In the genomic region with DNA sequence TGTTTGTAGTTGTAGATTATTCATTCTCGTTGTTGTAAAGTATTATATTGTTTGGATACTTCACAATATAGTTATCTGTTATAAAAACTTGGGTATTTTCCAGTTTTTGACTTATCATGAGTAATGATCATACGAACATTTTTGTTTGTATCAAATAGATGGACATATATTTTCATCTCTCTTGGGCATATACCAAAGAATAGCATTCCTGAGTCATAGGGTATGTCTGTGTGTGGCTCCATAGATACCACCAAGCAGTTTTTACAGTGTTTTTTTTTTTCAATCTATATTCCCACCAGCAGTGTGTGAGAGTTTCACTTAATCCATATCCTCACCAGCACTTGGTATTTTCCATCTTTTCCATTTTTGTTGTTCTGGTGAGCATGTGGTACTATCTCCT, we compare ENCODE assay signal across 27 cellular contexts.
"Had no signal": no experiment of that assay in that cellular context is flagged by ENCODE, and none has a peak within 500 bp of the region (broad histone marks: within the 10 kb centered on the region; RNA-seq: fewer than 3 reads in every experiment).

No MANE protein-coding gene starts in this region.

- DNase-seq: dorsolateral prefrontal cortex; effector CD4-positive, alpha-beta T cell; glutamatergic neuron; heart right ventricle; hypothalamus; immature natural killer cell; islet precursor cell; mesenchymal stem cell; mucosa of descending colon; naive B cell; right lobe of liver; stimulated activated CD4-positive, alpha-beta T cell treated with anti-CD3 and anti-CD28 coated beads, Interleukin-2, amount 100 ng/mL, for 24 hours; stimulated activated CD4-positive, alpha-beta T cell treated with anti-CD3 and anti-CD28 coated beads, Interleukin-4, amount 100 ng/mL, for 24 hours; stimulated activated naive CD4-positive, alpha-beta T cell treated with Interleukin-2 at 50 U/mL for 16 hours; stomach; thyroid gland; trophoblast cell had no signal

- H3K9ac ChIP-seq: parathyroid adenoma had no signal

- H3K9me3 Mint-ChIP-seq: immature natural killer cell; naive B cell; natural killer cell treated with Interleukin-12 subunit alpha and Interleukin-12 subunit beta and Interleukin-15 and Interleukin-18, amount 100 ng/mL, for 72 hours; stimulated activated effector memory CD8-positive, alpha-beta T cell treated with anti-CD3 and anti-CD28 coated beads, Interleukin-12 subunit alpha, Interleukin-12 subunit beta, amount 100 ng/mL, for 72 hours had no signal

- H3K36me3 Mint-ChIP-seq: naive B cell; natural killer cell treated with Interleukin-12 subunit alpha and Interleukin-12 subunit beta and Interleukin-15 and Interleukin-18, amount 100 ng/mL, for 72 hours; stimulated activated effector memory CD8-positive, alpha-beta T cell treated with anti-CD3 and anti-CD28 coated beads, Interleukin-12 subunit alpha, Interleukin-12 subunit beta, amount 100 ng/mL, for 72 hours had no signal

- H3K27me3 Mint-ChIP-seq: naive B cell, progenitor cell of endocrine pancreas had no signal

- H3K27me3 ChIP-seq: gastroesophageal sphincter, neutrophil, right lobe of liver, stomach, thyroid gland had no signal

- H3K27ac Mint-ChIP-seq: immature natural killer cell; mesothelial cell of epicardium; naive B cell; natural killer cell treated with Interleukin-12 subunit alpha and Interleukin-12 subunit beta and Interleukin-15 and Interleukin-18, amount 100 ng/mL, for 72 hours; progenitor cell of endocrine pancreas; stimulated activated effector memory CD8-positive, alpha-beta T cell treated with anti-CD3 and anti-CD28 coated beads, Interleukin-12 subunit alpha, Interleukin-12 subunit beta, amount 100 ng/mL, for 72 hours had no signal

- ATAC-seq: gastroesophageal sphincter; heart right ventricle; left lobe of liver; mucosa of descending colon; natural killer cell treated with Interleukin-12 subunit alpha and Interleukin-12 subunit beta and Interleukin-15 and Interleukin-18, amount 100 ng/mL, for 72 hours; right lobe of liver; stimulated activated effector memory CD8-positive, alpha-beta T cell treated with anti-CD3 and anti-CD28 coated beads, Interleukin-12 subunit alpha, Interleukin-12 subunit beta, amount 100 ng/mL, for 72 hours had no signal

- H3K9me3 ChIP-seq: gastroesophageal sphincter, heart right ventricle, mucosa of descending colon, neutrophil, right lobe of liver, stomach, thyroid gland had no signal

- H2AFZ ChIP-seq: parathyroid adenoma had no signal

- H3K4me1 ChIP-seq: gastroesophageal sphincter, heart right ventricle, parathyroid adenoma, right lobe of liver, stomach had no signal

- H3K36me3 ChIP-seq: neutrophil, right lobe of liver, thyroid gland had no signal

- H3K4me3 Mint-ChIP-seq: immature natural killer cell; mesothelial cell of epicardium; naive B cell; natural killer cell treated with Interleukin-12 subunit alpha and Interleukin-12 subunit beta and Interleukin-15 and Interleukin-18, amount 100 ng/mL, for 72 hours; neural crest cell; stimulated activated effector memory CD8-positive, alpha-beta T cell treated with anti-CD3 and anti-CD28 coated beads, Interleukin-12 subunit alpha, Interleukin-12 subunit beta, amount 100 ng/mL, for 72 hours had no signal

- H3K79me2 ChIP-seq: parathyroid adenoma had no signal

- H3K4me3 ChIP-seq: dorsolateral prefrontal cortex, gastroesophageal sphincter, heart right ventricle, lung, mucosa of descending colon, right lobe of liver, stomach, thyroid gland had no signal

- H3K27ac ChIP-seq: dorsolateral prefrontal cortex, gastroesophageal sphincter, heart right ventricle, neutrophil, parathyroid adenoma, right lobe of liver, stomach had no signal

- H3K4me1 Mint-ChIP-seq: immature natural killer cell; mesothelial cell of epicardium; naive B cell; neural crest cell; stimulated activated effector memory CD8-positive, alpha-beta T cell treated with anti-CD3 and anti-CD28 coated beads, Interleukin-12 subunit alpha, Interleukin-12 subunit beta, amount 100 ng/mL, for 72 hours had no signal
